1 cellular context compared by ENCODE assay signal in the genomic region with DNA sequence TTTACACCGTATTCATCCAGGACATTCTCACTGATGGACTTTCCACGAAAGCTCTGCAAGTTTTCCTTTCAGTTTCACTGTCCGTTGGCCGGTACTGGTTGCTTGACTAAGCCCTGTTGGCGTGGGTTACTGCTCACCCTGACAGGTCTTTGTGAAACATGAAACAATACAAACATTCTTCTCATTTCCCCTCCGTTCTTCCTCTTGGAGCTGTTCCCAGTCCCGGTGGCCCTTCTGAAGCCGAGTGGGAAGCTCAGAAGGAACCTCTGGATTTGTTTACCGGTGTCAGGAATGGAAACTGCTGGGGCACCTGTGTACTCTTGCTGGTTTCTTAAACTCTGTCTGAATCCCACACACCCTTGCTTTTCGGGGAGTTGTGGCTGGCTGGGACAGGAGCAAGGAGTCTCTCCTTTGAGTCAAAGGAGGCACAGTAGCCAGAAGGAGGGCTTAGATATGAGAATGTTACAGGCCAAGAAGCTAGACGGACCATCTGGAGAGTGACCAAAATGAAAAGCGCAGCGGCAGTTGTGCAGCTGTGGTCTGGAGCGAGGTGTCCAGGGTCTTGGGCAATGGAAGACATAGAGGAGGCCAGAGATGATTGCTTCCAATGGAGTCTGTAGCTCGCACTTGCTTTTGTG.
TF ChIP-seq lines count a peak whose summit lies in the region.

No MANE protein-coding gene starts in this region.

TF ChIP-seq in endothelial cell of umbilical vein, 7 proteins besides CTCF, POLR2A, EP300 and RAD21 (continued from another document):
- TF ChIP-seq JUN (IDR thresholded peaks at IDR 0.05; ENCODE audit: borderline replicate concordance, insufficient read depth, insufficient read length, low read depth) = no peak
- no peak for TF ChIP-seq POLR2AphosphoS5 (IDR thresholded peaks at IDR 0.05; ENCODE audit: insufficient read depth, low read depth, low read length)
- no peak for TF ChIP-seq MYC (IDR thresholded peaks at IDR 0.05; ENCODE audit: low read depth, low read length)
- no peak for TF ChIP-seq FOS (IDR thresholded peaks at IDR 0.05; ENCODE audit: borderline replicate concordance, insufficient read depth, low read length)
- no peak for TF ChIP-seq EZH2 (IDR thresholded peaks at IDR 0.05; ENCODE audit: borderline replicate concordance, low read depth, low read length, severe bottlenecking)
